In the genomic region with DNA sequence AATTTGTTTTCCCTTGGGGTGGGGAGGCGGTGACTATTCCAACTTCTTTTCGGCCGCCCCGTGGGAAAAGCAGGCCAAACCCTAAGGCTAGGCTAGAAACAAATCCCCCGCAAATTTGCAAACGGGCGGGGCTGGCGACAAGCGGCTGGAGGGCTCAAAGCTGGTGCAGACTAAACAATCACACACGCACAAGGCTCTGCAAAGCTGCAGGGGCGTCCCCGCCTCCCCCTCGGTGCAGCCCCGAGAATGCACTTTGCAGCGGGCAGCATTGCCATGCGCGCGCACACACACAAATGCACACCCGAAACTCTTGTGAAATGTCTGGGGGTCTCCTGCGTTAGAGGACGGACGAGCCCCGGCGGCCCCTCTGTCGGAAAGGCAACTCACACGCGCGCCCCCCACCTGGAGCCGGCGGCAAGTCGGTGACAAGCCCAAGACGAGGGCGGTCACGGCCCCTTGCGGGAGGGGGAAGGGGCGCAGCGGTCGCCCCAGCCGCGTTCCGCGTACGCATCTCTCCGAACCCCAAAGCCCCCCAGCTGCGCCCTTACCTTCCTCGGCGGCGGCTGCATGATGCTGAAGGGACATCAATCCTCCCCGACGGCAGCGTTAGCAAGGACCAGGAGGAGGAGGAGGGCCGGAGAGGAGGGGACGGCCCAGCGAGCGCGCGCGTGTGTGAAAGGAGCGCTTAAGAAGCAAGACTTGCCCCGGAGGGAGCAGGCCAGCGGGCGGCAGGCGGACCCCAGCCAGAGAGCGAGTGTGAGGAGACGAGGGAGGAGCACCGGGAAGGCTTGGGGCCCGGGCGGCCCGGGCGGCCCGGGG, we compare ENCODE assay signal across 8 cellular contexts. TPM values are rescaled to one million over a fixed set of nuclear protein-coding genes. Genes with fewer than 3 reads are reported as not detected.
DNase-seq lines count a peak whose midpoint lies in the region; ATAC-seq and TF ChIP-seq lines count a peak whose summit lies in the region.

No MANE protein-coding gene starts in this region.

- no peaks in the 10 kb centered on the region for H3K9me3 Mint-ChIP-seq in CD4-positive, alpha-beta T cell
- no peaks in the 10 kb centered on the region for H3K9me3 Mint-ChIP-seq in progenitor cell of endocrine pancreas (ENCODE audit: low read depth)

- H3K4me3 ChIP-seq in HL-60 (replicated peaks; ENCODE audit: insufficient read depth, low read length): peak overlapping the region; percentile 96
- H3K4me3 ChIP-seq in SJSA1: peak overlapping the region; percentile 69

- H3K27ac Mint-ChIP-seq in CD4-positive, alpha-beta T cell: peak overlapping the region; percentile 96
- H3K27ac Mint-ChIP-seq in progenitor cell of endocrine pancreas: peak overlapping the region; percentile 95

- CTCF ChIA-PET in CD4-positive, alpha-beta T cell (lab: Charles Lee): interaction anchor here (1.0 to 1.2 kb wide), 3 partner anchors 15 to 638 kb away, joined by 3 to 4 read pairs (median 3); no protein-coding TSS in a partner anchor

- H3K36me3 Mint-ChIP-seq in CD4-positive, alpha-beta T cell (ENCODE audit: low read depth): peaks cover 50% of the 10 kb centered on the region
- H3K36me3 Mint-ChIP-seq in progenitor cell of endocrine pancreas (ENCODE audit: insufficient read depth): no peaks in the 10 kb centered on the region

- no peaks in the 10 kb centered on the region for H3K27me3 ChIP-seq in CD4-positive, alpha-beta T cell (ENCODE audit: control insufficient read depth, insufficient read depth, low read length)
- H3K27me3 ChIP-seq in HL-60 (ENCODE audit: insufficient read depth, poor library complexity, severe bottlenecking): no peaks in the 10 kb centered on the region
- H3K27me3 ChIP-seq in SJSA1 (replicated peaks): no peaks in the 10 kb centered on the region

- peak overlapping the region; percentile 98 for H3K27ac ChIP-seq in CD4-positive, alpha-beta T cell (ENCODE audit: low read depth, low read length)
- peak overlapping the region; percentile 98 for H3K27ac ChIP-seq in HL-60 (replicated peaks)
- peak overlapping the region; percentile 86 for H3K27ac ChIP-seq in SJSA1
- H3K27ac ChIP-seq in adipose tissue (ENCODE audit: low read depth, low read length): peak overlapping the region; percentile 62

- peak overlapping the region; percentile 99 for H3K4me3 Mint-ChIP-seq in CD4-positive, alpha-beta T cell
- peak overlapping the region; percentile 89 for H3K4me3 Mint-ChIP-seq in progenitor cell of endocrine pancreas (ENCODE audit: low read depth)

- peaks cover 10% of the 10 kb centered on the region for H3K36me3 ChIP-seq in SJSA1

- H3K27me3 Mint-ChIP-seq in CD4-positive, alpha-beta T cell: no peaks in the 10 kb centered on the region
- H3K27me3 Mint-ChIP-seq in progenitor cell of endocrine pancreas: peaks cover 3% of the 10 kb centered on the region

- POLR2A ChIA-PET in CD4-positive, alpha-beta T cell (lab: Charles Lee): interaction anchor here (1.1 to 2.3 kb wide), 11 partner anchors 9 to 419 kb away, joined by 3 to 32 read pairs (median 7); no protein-coding TSS in a partner anchor

- peaks cover 47% of the 10 kb centered on the region for H3K4me1 Mint-ChIP-seq in CD4-positive, alpha-beta T cell (ENCODE audit: low read depth)
- H3K4me1 Mint-ChIP-seq in progenitor cell of endocrine pancreas (ENCODE audit: low read depth): peaks cover 27% of the 10 kb centered on the region

- peak; percentile 15 for ATAC-seq in CD4-positive, alpha-beta T cell (ENCODE audit: poor library complexity)
- ATAC-seq in GM19328 (IDR thresholded peaks at IDR 0.05; ENCODE audit: unreplicated experiment): peak; percentile 33
- peak; percentile 56 to 63 for ATAC-seq in left cardiac atrium

- TF ChIP-seq CTCF in CD4-positive, alpha-beta T cell (IDR thresholded peaks at IDR 0.05): no peak
- TF ChIP-seq CTCF in HL-60 (IDR thresholded peaks at IDR 0.05; ENCODE audit: insufficient read depth, low read length) (no peak), progenitor cell of endocrine pancreas (IDR thresholded peaks at IDR 0.05; ENCODE audit: unreplicated experiment) (no peak)

- peaks cover 14% of the 10 kb centered on the region for H3K4me1 ChIP-seq in SJSA1 (replicated peaks)

- no peaks in the 10 kb centered on the region for H3K9me3 ChIP-seq in CD4-positive, alpha-beta T cell (ENCODE audit: control insufficient read depth, low read length)
- H3K9me3 ChIP-seq in SJSA1 (replicated peaks): no peaks in the 10 kb centered on the region

- intact Hi-C loops in CD4-positive, alpha-beta T cell (cut with DNase I, micrococcal nuclease): loop anchor here (2.0 to 10.0 kb wide), 6 partner anchors 37 to 919 kb away; a partner anchor contains a TSS
- intact Hi-C loops in left cardiac atrium (cut with DNase I): loop anchor here (2.0 to 10.0 kb wide), 2 partner anchors 33 to 307 kb away; no protein-coding TSS in a partner anchor

- DNase-seq in CD4-positive, alpha-beta T cell: peak; percentile 26 to 72 (median 40)
- peak; percentile 68 to 75 for DNase-seq in HL-60 (ENCODE audit: low read depth in 1 of 2, low spot score in 1 of 2)
- peak; percentile 57 to 74 for DNase-seq in SJSA1 (ENCODE audit: low read depth in 1 of 2, low spot score in 2 of 2)
- peak; percentile 86 for DNase-seq in left cardiac atrium
- peak; percentile 61 for DNase-seq in progenitor cell of endocrine pancreas (ENCODE audit: low spot score, unreplicated experiment)
- DNase-seq in GM19240 (ENCODE audit: insufficient read length, low spot score): no peak

- 0 to 1% (median 0%) methylated on average over 65 to 71 of the region's 71 CpGs for WGBS in adipose tissue, 3 donors

RNA-seq across cellular contexts. Expression of a gene that starts 0.6 kb away (rescaled TPM):
- total RNA-seq in CD4-positive, alpha-beta T cell: 10 to 100 TPM; 48.6 to 50.7 TPM
- 5.7 and 13.3 TPM in 2 replicates for total RNA-seq in SJSA1 (2014; rRNA removed; shearing (Covaris generic))
- polyA plus RNA-seq in adipose tissue: 10 to 100 TPM in 2 of 3 donors, 1 to 10 TPM in 1; 4.9 to 17.8 (median 16.3) TPM
- total RNA-seq in left cardiac atrium (10 to 100 TPM; 36.0 to 48.0 TPM), progenitor cell of endocrine pancreas (28.4 and 35.4 TPM in 2 replicates)
